Comparison of ENCODE assay signal across 16 cellular contexts in the genomic region with DNA sequence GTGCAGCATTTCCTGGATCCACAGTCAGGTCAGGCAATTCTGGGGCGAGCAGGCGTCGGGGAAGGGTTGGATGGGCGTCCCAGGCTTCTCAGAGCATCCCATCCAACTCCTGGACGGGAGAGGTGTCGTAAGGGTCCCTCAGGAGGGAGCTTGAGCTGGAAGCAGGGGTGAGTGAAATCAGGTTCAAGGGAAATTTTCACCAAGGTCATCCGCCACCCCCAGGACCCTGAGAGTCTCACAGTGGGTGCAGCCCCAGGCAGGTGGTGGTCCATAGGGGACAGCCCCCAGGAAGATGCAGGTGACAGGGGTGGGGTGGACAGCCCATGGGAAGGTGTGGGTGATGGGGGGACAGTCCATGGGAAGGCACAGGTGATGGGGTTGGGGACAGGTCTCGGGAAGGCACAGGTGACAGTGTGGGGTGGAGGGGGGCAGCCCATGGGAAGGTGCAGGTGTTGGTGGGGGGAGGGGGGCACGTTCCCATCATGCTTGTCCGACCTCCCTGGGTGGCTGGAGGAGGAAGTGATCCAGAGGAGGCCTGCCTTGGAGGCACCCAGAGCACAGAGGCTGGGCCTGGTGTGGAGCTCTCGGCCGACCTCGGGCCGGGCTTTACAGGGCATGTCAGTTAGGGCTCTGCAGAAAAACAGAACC. TPM values are rescaled to one million over a fixed set of nuclear protein-coding genes. Genes with fewer than 3 reads are reported as not detected.
DNase-seq lines count a peak whose midpoint lies in the region; ATAC-seq and TF ChIP-seq lines count a peak whose summit lies in the region.
"Had no signal": no experiment of that assay in that cellular context is flagged by ENCODE, and none has a peak within 500 bp of the region (broad histone marks: within the 10 kb centered on the region; RNA-seq: fewer than 3 reads in every experiment).

No MANE protein-coding gene starts in this region.

- peak overlapping the region in 1 of 2 experiments; percentile 71; a peak in 3 of 4 replicates for H4K8ac ChIP-seq in IMR-90 (ENCODE audit: low read depth in 2 of 2, low read length in 2 of 2)

- intact Hi-C loops in IMR-90 (cut with micrococcal nuclease) (no loop called here), esophagus muscularis mucosa (cut with DNase I) (no loop called here), spleen (cut with DNase I; ENCODE audit: low total_unique reads) (no loop called here)

- peak overlapping the region; percentile 69 for H3K27ac Mint-ChIP-seq in activated CD4-positive, alpha-beta T cell treated with anti-CD3 and anti-CD28 coated beads, Interleukin-2, amount 10 ng/mL, durations not matched to agents 7 days and 5 days
- H3K27ac Mint-ChIP-seq: activated B cell treated with CpG ODN at 0.5 μM for 24 hours, nephron progenitor cell had no signal

- peak overlapping the region; percentile 95 for H3K4ac ChIP-seq in IMR-90 (ENCODE audit: low read depth, low read length)

- peaks cover 43 to 84% of the 10 kb centered on the region in 2 experiments for H3K79me1 ChIP-seq in IMR-90 (ENCODE audit: low read depth in 1 of 2, low read length in 2 of 2)

- no peak overlapping the region for H3K9ac ChIP-seq in IMR-90 (ENCODE audit: low read depth, low read length)

- TF ChIP-seq POLR2A in IMR-90 (IDR thresholded peaks at IDR 0.05; ENCODE audit: low read depth, low read length) (no peak), esophagus muscularis mucosa (IDR thresholded peaks at IDR 0.05; ENCODE audit: low read depth) (no peak), spleen (IDR thresholded peaks at IDR 0.05) (no peak)

- no peak for TF ChIP-seq RAD21 in IMR-90 (IDR thresholded peaks at IDR 0.05; ENCODE audit: low read length)

- TF ChIP-seq EP300 in esophagus muscularis mucosa (IDR thresholded peaks at IDR 0.05) = no peak

- peak; percentile 5 for DNase-seq in activated CD4-positive, alpha-beta T cell treated with anti-CD3 and anti-CD28 coated beads, Interleukin-2, amount 10 ng/mL, durations not matched to agents 7 days and 5 days
- DNase-seq in activated CD4-positive, alpha-beta T cell treated with anti-CD3 and anti-CD28 coated beads for 1 hour = no peak
- DNase-seq in IMR-90 (no peak), esophagus muscularis mucosa (ENCODE audit: extremely low spot score) (peak; percentile 53), spleen (peak; percentile 31), NCI-H774 (lab: John Stamatoyannopoulos, UW) (no peak), retina (no peak), midbrain (lab: John Stamatoyannopoulos, UW) (no peak)
- DNase-seq: activated B cell treated with CpG ODN at 0.5 μM for 24 hours; activated naive CD4-positive, alpha-beta T cell treated with Interleukin-2 at 50 U/mL for 16 hours; MG63; NCI-H2081 treated with DMSO at 0.1 percent for 48 hours; nephron progenitor cell; substantia nigra had no signal

- H3K4me3 ChIP-seq in IMR-90 (ENCODE audit: insufficient read depth, low read depth, low read length) = no peak overlapping the region
- H3K4me3 ChIP-seq in esophagus muscularis mucosa = no peak overlapping the region
- no peak overlapping the region for H3K4me3 ChIP-seq in spleen
- H3K4me3 ChIP-seq: HAP-1, MG63 had no signal

- H3K4me2 ChIP-seq in IMR-90 (ENCODE audit: low read depth, low read length) = no peak overlapping the region

- WGBS in IMR-90 (ENCODE audit: extremely low coverage in 2 of 2, insufficient read length in 1 of 2), 2 experiments = 100% methylated on average over 5 of the region's 14 CpGs; no CpG with 5 or more reads in 1 of the 2 experiments
- 95% methylated on average over 14 of the region's 14 CpGs for WGBS in esophagus muscularis mucosa
- 89 to 93% (median 91%) methylated on average over 14 of the region's 14 CpGs for WGBS in spleen, 5 donors

- no peaks in the 10 kb centered on the region for H3K27me3 Mint-ChIP-seq in activated CD4-positive, alpha-beta T cell treated with anti-CD3 and anti-CD28 coated beads, Interleukin-2, amount 10 ng/mL, durations not matched to agents 7 days and 5 days

- POLR2A ChIA-PET in activated CD4-positive, alpha-beta T cell treated with anti-CD3 and anti-CD28 coated beads, Interleukin-2, amount 10 ng/mL, durations not matched to agents 7 days and 5 days (lab: Charles Lee) = no interaction called here
- POLR2A ChIA-PET in IMR-90 (lab: Charles Lee; ENCODE audit: unreplicated experiment) = no interaction called here

- H3K14ac ChIP-seq in IMR-90 (replicated peaks; ENCODE audit: low read depth, low read length) = no peak overlapping the region

- BruUV-seq in IMR-90 (replicated peaks; lab: Mats Ljungman, UMichigan) = no TSS peak

- H3K27me3 ChIP-seq in IMR-90 (ENCODE audit: control insufficient read depth, insufficient read depth, low read length) = no peaks in the 10 kb centered on the region
- peaks cover 0 to 28% (median 5%) of the 10 kb centered on the region in 4 donors for H3K27me3 ChIP-seq in esophagus muscularis mucosa
- H3K27me3 ChIP-seq in spleen (replicated peaks in 1 of 7) = peaks cover 0 to 62% (median 17%) of the 10 kb centered on the region in 7 donors
- H3K27me3 ChIP-seq: MG63 had no signal

- H3K9me3 ChIP-seq in IMR-90 (ENCODE audit: control insufficient read depth, insufficient read depth, low read length) = 0 out of 2 replicates have a peak, but pooled peaks cover 2% of the 10 kb centered on the region
- H3K9me3 ChIP-seq in esophagus muscularis mucosa = peaks cover 0 to 4% (median under 1%) of the 10 kb centered on the region in 4 donors
- H3K9me3 ChIP-seq in spleen = peaks cover 0 to 14% (median 10%) of the 10 kb centered on the region in 8 donors
- H3K9me3 ChIP-seq: HAP-1, MG63 had no signal

- H3K4me1 Mint-ChIP-seq in activated CD4-positive, alpha-beta T cell treated with anti-CD3 and anti-CD28 coated beads, Interleukin-2, amount 10 ng/mL, durations not matched to agents 7 days and 5 days = peaks cover 70% of the 10 kb centered on the region

- H2AK9ac ChIP-seq in IMR-90 (replicated peaks; ENCODE audit: low read depth, low read length, poor library complexity) = peak overlapping the region; percentile 12

- H3K36me3 ChIP-seq in IMR-90 (ENCODE audit: control insufficient read depth, insufficient read depth, low read length) (peaks cover 34% of the 10 kb centered on the region), esophagus muscularis mucosa (no peaks in the 10 kb centered on the region), spleen (no peaks in the 10 kb centered on the region)
- H3K36me3 ChIP-seq: HAP-1 had no signal

- no peak overlapping the region for H4K5ac ChIP-seq in IMR-90 (ENCODE audit: low read depth, low read length)

- H2BK5ac ChIP-seq in IMR-90 (ENCODE audit: low read depth, low read length, poor library complexity, severe bottlenecking) = peak overlapping the region; percentile 23

- no peak overlapping the region for H3K23ac ChIP-seq in IMR-90 (ENCODE audit: low read depth, low read length)

- H4K20me1 ChIP-seq in IMR-90 (ENCODE audit: insufficient read depth, low read length) = peaks cover 9% of the 10 kb centered on the region; the same call in 1 of the 2 replicates

- peak overlapping the region; percentile 78 for H2AK5ac ChIP-seq in IMR-90 (ENCODE audit: low read depth, low read length)

- no peak for ATAC-seq in IMR-90 (ENCODE audit: low read depth)
- ATAC-seq: left colon had no signal

- TF ChIP-seq CTCF in IMR-90 (conservative IDR thresholded peaks at IDR 0.05; ENCODE audit: low read depth, low read length) = no peak
- TF ChIP-seq CTCF in esophagus muscularis mucosa (IDR thresholded peaks at IDR 0.05) = no peak
- TF ChIP-seq CTCF in spleen (IDR thresholded peaks at IDR 0.05 in 8 of 11, conservative IDR thresholded peaks at IDR 0.05 in 3 of 11) = no peak

- H3K4me3 Mint-ChIP-seq in activated CD4-positive, alpha-beta T cell treated with anti-CD3 and anti-CD28 coated beads, Interleukin-2, amount 10 ng/mL, durations not matched to agents 7 days and 5 days = no peak overlapping the region
- H3K4me3 Mint-ChIP-seq: activated B cell treated with CpG ODN at 0.5 μM for 24 hours, nephron progenitor cell had no signal

- no peak overlapping the region for H2AFZ ChIP-seq in IMR-90 (replicated peaks; ENCODE audit: low read length, poor library complexity)

- H3K18ac ChIP-seq in IMR-90 (ENCODE audit: low read depth, low read length) = no peak overlapping the region

- in situ Hi-C loops in IMR-90 (cut with MboI; ENCODE audit: low sequenced_read_pairs) = no loop called here

- no peak overlapping the region for H3K56ac ChIP-seq in IMR-90 (ENCODE audit: extremely low read depth, insufficient read depth, low read length)

- H2BK20ac ChIP-seq in IMR-90 (ENCODE audit: low read depth, low read length) = peak overlapping the region; percentile 81

- H3K4me1 ChIP-seq in IMR-90 (ENCODE audit: control insufficient read depth, insufficient read depth, low read length) (peaks cover 48% of the 10 kb centered on the region), esophagus muscularis mucosa (peaks cover 5 to 26% (median 16%) of the 10 kb centered on the region in 4 donors), spleen (peaks cover 19 to 56% (median 40%) of the 10 kb centered on the region in 6 donors)

- peak overlapping the region; percentile 100 for H4K91ac ChIP-seq in IMR-90 (ENCODE audit: insufficient read depth, low read depth, low read length)

- H2BK15ac ChIP-seq in IMR-90 (ENCODE audit: low read depth, low read length) = peak overlapping the region; percentile 63; the same call in 1 of the 3 replicates

- peaks cover 4% of the 10 kb centered on the region for H3K9me3 Mint-ChIP-seq in activated CD4-positive, alpha-beta T cell treated with anti-CD3 and anti-CD28 coated beads, Interleukin-2, amount 10 ng/mL, durations not matched to agents 7 days and 5 days

- dilution Hi-C loops in IMR-90 (cut with HindIII; ENCODE audit: low sequenced_read_pairs, unreplicated experiment) = no loop called here

- peaks cover 29% of the 10 kb centered on the region for H3K9me1 ChIP-seq in IMR-90 (ENCODE audit: insufficient read depth, low read length)

- H3K27ac ChIP-seq in IMR-90 (ENCODE audit: insufficient read depth, low read length) (peak overlapping the region; percentile 34), esophagus muscularis mucosa (replicated peaks in 1 of 4) (no peak overlapping the region), spleen (no peak overlapping the region)

- CTCF ChIA-PET in activated CD4-positive, alpha-beta T cell treated with anti-CD3 and anti-CD28 coated beads, Interleukin-2, amount 10 ng/mL, durations not matched to agents 7 days and 5 days (lab: Charles Lee) = interaction anchor here (0.7 to 1.8 kb wide), 2 partner anchors 12 to 25 kb away, joined by 4 read pairs; no protein-coding TSS in a partner anchor
- CTCF ChIA-PET in IMR-90 (lab: Yijun Ruan, JAX) = no interaction called here

- H2BK120ac ChIP-seq in IMR-90 (ENCODE audit: low read depth, low read length) = peak overlapping the region; percentile 100

- peaks cover 46% of the 10 kb centered on the region for H3K36me3 Mint-ChIP-seq in activated CD4-positive, alpha-beta T cell treated with anti-CD3 and anti-CD28 coated beads, Interleukin-2, amount 10 ng/mL, durations not matched to agents 7 days and 5 days (ENCODE audit: low read depth)

RNA-seq across cellular contexts. Expression of gene AHRR, which starts 48.9 kb away (rescaled TPM):
- 10 to 100 TPM; 28.3 to 34.9 TPM for total RNA-seq in activated CD4-positive, alpha-beta T cell treated with anti-CD3 and anti-CD28 coated beads, Interleukin-2, amount 10 ng/mL, durations not matched to agents 7 days and 5 days
- total RNA-seq in IMR-90 (2012; rRNA removed) (15.6 and 16.7 TPM in 2 replicates), esophagus muscularis mucosa (1 to 10 TPM in 2 of 4 donors, under 1 TPM in 2; 0.33 to 5.5 (median 0.86) TPM), spleen (10 to 100 TPM; 11.2 to 28.5 (median 14.0) TPM)
- polyA plus RNA-seq in IMR-90 (2012; rRNA removed) (36.1 and 37.1 TPM in 2 replicates), spleen (1 to 10 TPM in 2 of 3 donors, under 1 TPM in 1; 0.96 to 5.4 (median 2.8) TPM)
- 24.9 and 33.9 TPM in 2 replicates for polyA plus RNA-seq in IMR-90 (2012; cell fraction: cytosol; rRNA removed)
- polyA plus RNA-seq in IMR-90 (2012; cell fraction: nucleus; rRNA removed; ENCODE audit: low replicate concordance) = 77.0 and 141 TPM in 2 replicates

Comparison
In these comparisons a context has a peak if more than half of its experiments do, and no peak if none do; other contexts are left out.
1. DNase-seq: peak in activated CD4-positive, alpha-beta T cell treated with anti-CD3 and anti-CD28 coated beads, Interleukin-2, amount 10 ng/mL, durations not matched to agents 7 days and 5 days (single experiment), esophagus muscularis mucosa (single experiment) and spleen (single experiment); none in activated CD4-positive, alpha-beta T cell treated with anti-CD3 and anti-CD28 coated beads for 1 hour (single experiment), IMR-90 (single experiment), NCI-H774 (single experiment), retina (single experiment) and midbrain (single experiment).